Comparison of ENCODE assay signal across 33 cellular contexts in the genomic region with DNA sequence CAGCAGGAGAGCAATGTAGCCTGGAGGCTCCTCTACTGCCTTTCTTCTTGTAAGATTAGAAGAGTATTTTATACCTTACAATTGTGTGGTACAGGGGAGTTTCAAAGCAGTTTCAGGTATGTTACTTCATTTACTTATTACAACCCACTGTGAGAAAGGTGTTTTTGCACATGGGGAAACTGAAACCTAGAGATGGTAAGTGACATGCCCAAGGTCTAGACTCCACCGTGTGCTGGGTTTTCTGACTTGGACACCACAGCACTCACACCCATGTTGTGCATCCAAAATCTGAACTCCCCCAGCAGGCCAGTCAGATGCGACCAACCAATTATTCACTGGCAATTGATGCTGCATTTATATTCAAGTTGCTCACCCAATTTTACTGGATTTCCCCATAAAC. TPM values are rescaled to one million over a fixed set of nuclear protein-coding genes. Genes with fewer than 3 reads are reported as not detected.
DNase-seq lines count a peak whose midpoint lies in the region; ATAC-seq, FAIRE-seq and TF ChIP-seq lines count a peak whose summit lies in the region.
"Had no signal": no experiment of that assay in that cellular context is flagged by ENCODE, and none has a peak within 500 bp of the region (broad histone marks: within the 10 kb centered on the region; RNA-seq: fewer than 3 reads in every experiment).

No MANE protein-coding gene starts in this region.

- H3K27me3 ChIP-seq in GM12878 (replicated peaks in 1 of 2; ENCODE audit: control insufficient read depth in 2 of 2, insufficient read depth in 2 of 2, low read length in 1 of 2) (no peaks in the 10 kb centered on the region), gastroesophageal sphincter (peaks cover 4% of the 10 kb centered on the region)
- H3K27me3 ChIP-seq: brain microvascular endothelial cell, SJCRH30, thyroid gland had no signal

- TF ChIP-seq POLR2A in GM12878 (IDR thresholded peaks at IDR 0.05; ENCODE audit: low read depth, low read length) (no peak), gastroesophageal sphincter (IDR thresholded peaks at IDR 0.05) (no peak)

- DNase-seq in GM12878 (ENCODE audit: low read depth, low spot score) (no peak), omental fat pad (ENCODE audit: low spot score) (no peak)
- DNase-seq: activated naive CD4-positive, alpha-beta T cell; activated T-cell treated with anti-CD3 and anti-CD28 coated beads, Interleukin-2, amount 50 U/mL, for 24 hours; brain microvascular endothelial cell; effector CD8-positive, alpha-beta T cell; EL; heart right ventricle; mucosa of descending colon; NCI-H146; NCI-H510A treated with DMSO at 0.1 percent for 48 hours; NK-92 treated with Interleukin-12 subunit alpha and Interleukin-12 subunit beta, amount 100 ng/mL, for 24 hours; right cardiac atrium; SJCRH30; spleen; stimulated activated CD4-positive, alpha-beta T cell treated with anti-CD3 and anti-CD28 coated beads, Interleukin-2, amount 100 ng/mL, for 48 hours; T-helper 1 cell; thyroid gland had no signal

- RAD21 ChIA-PET in GM12878 (lab: Charles Lee; ENCODE audit: unreplicated experiment): no interaction called here

- no TSS peak for BruUV-seq in GM12878 (replicated peaks; lab: Mats Ljungman, UMichigan)

- no peak for FAIRE-seq in GM12878 (lab: Jason Lieb, UNC)
- FAIRE-seq: D721Med, H54, TTC549 had no signal

- SMC1A ChIA-PET in GM12878 (lab: Charles Lee; ENCODE audit: uncharacterized antibody, unreplicated experiment): no interaction called here

- no peak overlapping the region for H3K4me2 ChIP-seq in GM12878 (ENCODE audit: control insufficient read depth, insufficient read depth)
- H3K4me2 ChIP-seq: KMS-11 had no signal

- H3K4me1 ChIP-seq in GM12878 (ENCODE audit: control insufficient read depth, insufficient read depth, low read length): no peaks in the 10 kb centered on the region; the same call in 1 of the 2 replicates
- H3K4me1 ChIP-seq in gastroesophageal sphincter: no peaks in the 10 kb centered on the region
- H3K4me1 ChIP-seq: heart right ventricle, parathyroid adenoma, SJCRH30, spleen, thyroid gland had no signal

- no peak overlapping the region for H2AFZ ChIP-seq in GM12878 (ENCODE audit: control insufficient read depth, low read depth, low read length)
- H2AFZ ChIP-seq: parathyroid adenoma had no signal

- no peaks in the 10 kb centered on the region for H3K36me3 ChIP-seq in GM12878 (ENCODE audit: control insufficient read depth in 2 of 2, insufficient read depth in 2 of 2, low read length in 1 of 2)
- H3K36me3 ChIP-seq in gastroesophageal sphincter: no peaks in the 10 kb centered on the region
- H3K36me3 ChIP-seq: brain microvascular endothelial cell, heart right ventricle, SJCRH30, spleen, thyroid gland had no signal

- POLR2A ChIA-PET in GM12878 (lab: Charles Lee): no interaction called here

- no peaks in the 10 kb centered on the region for H3K79me2 ChIP-seq in GM12878 (ENCODE audit: control insufficient read depth, insufficient read depth, low read length)
- H3K79me2 ChIP-seq: parathyroid adenoma had no signal

- TF ChIP-seq EP300 in GM12878 (IDR thresholded peaks at IDR 0.05; ENCODE audit: borderline replicate concordance in 1 of 2, control insufficient read depth in 1 of 2, low read depth in 2 of 2, low read length in 2 of 2): no peak
- TF ChIP-seq EP300 in gastroesophageal sphincter (IDR thresholded peaks at IDR 0.05): no peak

- ATAC-seq in GM18502 (IDR thresholded peaks at IDR 0.05; ENCODE audit: poor library complexity, unreplicated experiment) (peak; percentile 58), GM19351 (IDR thresholded peaks at IDR 0.05; ENCODE audit: unreplicated experiment) (peak; percentile 70), HG02852 (IDR thresholded peaks at IDR 0.05; ENCODE audit: unreplicated experiment) (peak; percentile 51), GM12878 (peak; percentile 65), omental fat pad (ENCODE audit: low FRiP score) (no peak), gastroesophageal sphincter (no peak), HG03196 (IDR thresholded peaks at IDR 0.05; ENCODE audit: unreplicated experiment) (no peak)
- ATAC-seq: activated CD4-positive, CD25-positive, alpha-beta regulatory T cell treated with anti-CD3 and anti-CD28 coated beads, Interleukin-2, amount 50 U/mL, for 24 hours; heart right ventricle; mucosa of descending colon; Panc1; right cardiac atrium had no signal

- no peak for TF ChIP-seq CTCF in GM12878 (IDR thresholded peaks at IDR 0.05 in 2 of 3, conservative IDR thresholded peaks at IDR 0.05 in 1 of 3; ENCODE audit: control insufficient read depth in 2 of 3, extremely low read depth in 1 of 3, insufficient read depth in 1 of 3, low read depth in 3 of 3, low read length in 3 of 3)
- TF ChIP-seq CTCF in omental fat pad (IDR thresholded peaks at IDR 0.05): no peak
- no peak for TF ChIP-seq CTCF in gastroesophageal sphincter (IDR thresholded peaks at IDR 0.05)

- intact Hi-C loops in GM12878 (cut with micrococcal nuclease; ENCODE audit: unreplicated experiment): no loop called here

- CTCF ChIA-PET in GM12878 (lab: Yijun Ruan, JAX): no interaction called here

- no peaks in the 10 kb centered on the region for H4K20me1 ChIP-seq in GM12878 (ENCODE audit: control insufficient read depth, insufficient read depth)

- H3K9me3 ChIP-seq in GM12878 (replicated peaks; ENCODE audit: control insufficient read depth, insufficient read depth, low read length) (no peaks in the 10 kb centered on the region; the same call in 2 of the 3 replicates), gastroesophageal sphincter (no peaks in the 10 kb centered on the region)
- H3K9me3 ChIP-seq: mucosa of descending colon, SJCRH30, thyroid gland had no signal

- H3K9ac ChIP-seq in GM12878 (ENCODE audit: control insufficient read depth, insufficient read depth, low read length): no peak overlapping the region
- H3K9ac ChIP-seq: KMS-11, parathyroid adenoma had no signal

- in situ Hi-C loops in GM12878 (cut with MboI): no loop called here

- H3K4me3 ChIP-seq in GM12878 (no peak overlapping the region), gastroesophageal sphincter (no peak overlapping the region)
- H3K4me3 ChIP-seq: heart right ventricle, lung, mucosa of descending colon, SJCRH30, spleen, thyroid gland had no signal

- 50% methylated on average over 2 of the region's 2 CpGs for WGBS in GM12878 (ENCODE audit: insufficient coverage, insufficient replicate concordance, low lambda C conversion rate, missing lambda C conversion rate)
- WGBS in gastroesophageal sphincter (ENCODE audit: low coverage in 1 of 2), 2 donors: 78 to 100% methylated on average over 1 to 2 of the region's 2 CpGs

- no peak for TF ChIP-seq RAD21 in GM12878 (IDR thresholded peaks at IDR 0.05; ENCODE audit: insufficient read depth, low read depth, low read length)

- no peak overlapping the region for H3K27ac ChIP-seq in GM12878 (ENCODE audit: control insufficient read depth, insufficient read depth)
- no peak overlapping the region for H3K27ac ChIP-seq in gastroesophageal sphincter
- H3K27ac ChIP-seq: brain microvascular endothelial cell, heart right ventricle, KMS-11, parathyroid adenoma, SJCRH30, spleen, thyroid gland had no signal

TF ChIP-seq in GM12878, 131 proteins besides CTCF, POLR2A, EP300 and RAD21 (continues in another document):
- TF ChIP-seq NFIC (IDR thresholded peaks at IDR 0.05; ENCODE audit: low read depth, low read length) (no peak), RCOR1 (conservative IDR thresholded peaks at IDR 0.05; ENCODE audit: low read depth, low read length) (no peak), CBX5 (IDR thresholded peaks at IDR 0.05; ENCODE audit: low read depth) (no peak), NR2C1 (IDR thresholded peaks at IDR 0.05) (no peak), ZNF207 (IDR thresholded peaks at IDR 0.05; ENCODE audit: borderline replicate concordance) (no peak), RAD51 (IDR thresholded peaks at IDR 0.05) (no peak)
- TF ChIP-seq, protein P1, sequence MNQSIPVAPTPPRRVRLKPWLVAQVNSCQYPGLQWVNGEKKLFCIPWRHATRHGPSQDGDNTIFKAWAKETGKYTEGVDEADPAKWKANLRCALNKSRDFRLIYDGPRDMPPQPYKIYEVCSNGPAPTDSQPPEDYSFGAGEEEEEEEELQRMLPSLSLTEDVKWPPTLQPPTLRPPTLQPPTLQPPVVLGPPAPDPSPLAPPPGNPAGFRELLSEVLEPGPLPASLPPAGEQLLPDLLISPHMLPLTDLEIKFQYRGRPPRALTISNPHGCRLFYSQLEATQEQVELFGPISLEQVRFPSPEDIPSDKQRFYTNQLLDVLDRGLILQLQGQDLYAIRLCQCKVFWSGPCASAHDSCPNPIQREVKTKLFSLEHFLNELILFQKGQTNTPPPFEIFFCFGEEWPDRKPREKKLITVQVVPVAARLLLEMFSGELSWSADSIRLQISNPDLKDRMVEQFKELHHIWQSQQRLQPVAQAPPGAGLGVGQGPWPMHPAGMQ (IDR thresholded peaks at IDR 0.05; ENCODE audit: borderline replicate concordance): no peak
- TF ChIP-seq, protein P2, sequence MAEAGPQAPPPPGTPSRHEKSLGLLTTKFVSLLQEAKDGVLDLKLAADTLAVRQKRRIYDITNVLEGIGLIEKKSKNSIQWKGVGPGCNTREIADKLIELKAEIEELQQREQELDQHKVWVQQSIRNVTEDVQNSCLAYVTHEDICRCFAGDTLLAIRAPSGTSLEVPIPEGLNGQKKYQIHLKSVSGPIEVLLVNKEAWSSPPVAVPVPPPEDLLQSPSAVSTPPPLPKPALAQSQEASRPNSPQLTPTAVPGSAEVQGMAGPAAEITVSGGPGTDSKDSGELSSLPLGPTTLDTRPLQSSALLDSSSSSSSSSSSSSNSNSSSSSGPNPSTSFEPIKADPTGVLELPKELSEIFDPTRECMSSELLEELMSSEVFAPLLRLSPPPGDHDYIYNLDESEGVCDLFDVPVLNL (IDR thresholded peaks at IDR 0.05; ENCODE audit: low read depth, low read length): no peak

RNA-seq across cellular contexts. Expression of a gene that starts 22.8 kb away (rescaled TPM):
- not detected in 2 replicates for total RNA-seq in GM12878 (2013; cell fraction: nucleolus; rRNA removed)
- total RNA-seq in GM12878 (2014; rRNA removed) (not detected in 2 replicates), GM12878 (2014; rRNA removed; fragmentation: Illumina TruSeq; extraction: Trizol) (not detected in 2 replicates), GM12878 (2021) (not detected in 2 replicates), omental fat pad (not detected), gastroesophageal sphincter (not detected)
- not detected for polyA plus RNA-seq in GM12878 (2011; ENCODE audit: low read depth)
- polyA plus RNA-seq in GM12878 (2011; rRNA removed) (not detected in 2 replicates), GM12878 (2014; fragmentation: Illumina TruSeq; extraction: Trizol) (not detected in 2 replicates), GM12878 (2014; fragmentation: Nextera tagmentation; extraction: Ambion mirVana) (under 1 TPM in 1 of 2 experiments, not detected in 1; 0.27 TPM), GM12878 (2014; rRNA removed) (not detected in 2 replicates), GM12878 (2016; fragmentation: Nextera tagmentation; extraction: Ambion mirVana) (under 1 TPM; 0.33 to 0.75 TPM)
- not detected in 2 replicates for polyA plus RNA-seq in GM12878 (2011; cell fraction: cytosol; rRNA removed)
- not detected in 2 replicates for polyA plus RNA-seq in GM12878 (2011; cell fraction: nucleus; rRNA removed)
- 0.42 and 1.2 TPM in 2 replicates for polyA plus RNA-seq in GM12878 (2012)
- not detected in 2 replicates for polyA minus RNA-seq in GM12878 (2011; rRNA and poly(A)+ RNA removed)
- polyA minus RNA-seq in GM12878 (2011; cell fraction: cytosol; rRNA and poly(A)+ RNA removed): not detected in 2 replicates
- polyA minus RNA-seq in GM12878 (2011; cell fraction: nucleus; rRNA and poly(A)+ RNA removed): not detected in 2 replicates
- total RNA-seq: epithelial cell of proximal tubule, fibroblast of villous mesenchyme, heart right ventricle, lung, mucosa of descending colon, right cardiac atrium, SJCRH30, spleen, thyroid gland had no signal
- polyA plus RNA-seq: heart right ventricle, lung, right cardiac atrium, spleen had no signal

Comparison
In these comparisons a context has a peak if more than half of its experiments do, and no peak if none do; other contexts are left out.
1. ATAC-seq: peak in GM18502 (single experiment), GM19351 (single experiment), HG02852 (single experiment) and GM12878 (single experiment); none in omental fat pad (single experiment), gastroesophageal sphincter (single experiment) and HG03196 (single experiment).